9 cellular contexts compared by ENCODE assay signal in genomic region chr3:51799879-51800757, GRCh38. TPM values are rescaled to one million over a fixed set of nuclear protein-coding genes. Genes with fewer than 3 reads are reported as not detected.
A peak's percentile ranks its signal among the peaks of the same experiment; 100 is the strongest.
DNase-seq lines count a peak whose midpoint lies in the region; ATAC-seq and TF ChIP-seq lines count a peak whose summit lies in the region.
"Had no signal": no experiment of that assay in that cellular context is flagged by ENCODE, and none has a peak within 500 bp of the region (broad histone marks: within the 10 kb centered on the region; RNA-seq: fewer than 3 reads in every experiment).

No MANE protein-coding gene starts in this region.

- H3K36me3 Mint-ChIP-seq in activated T-helper 2 cell treated with anti-CD3 and anti-CD28 coated beads, Interferon-gamma antibody, Interleukin-2, Interleukin-4, amounts not matched to agents 10 μg/mL and 5 μg/mL and 100 μg/mL, durations not matched to agents 14 hours and 24 hours and 36 hours (ENCODE audit: low read depth), result no peaks in the 10 kb centered on the region

- H3K9me3 Mint-ChIP-seq in activated T-helper 2 cell treated with anti-CD3 and anti-CD28 coated beads, Interferon-gamma antibody, Interleukin-2, Interleukin-4, amounts not matched to agents 10 μg/mL and 5 μg/mL and 100 μg/mL, durations not matched to agents 14 hours and 24 hours and 36 hours, result no peaks in the 10 kb centered on the region

- intact Hi-C loops in activated T-helper 2 cell treated with anti-CD3 and anti-CD28 coated beads, Interferon-gamma antibody, Interleukin-2, Interleukin-4, amounts not matched to agents 10 μg/mL and 5 μg/mL and 100 μg/mL, durations not matched to agents 14 hours and 24 hours and 36 hours (cut with micrococcal nuclease), result loop anchor here (1.0 kb wide), 2 partner anchors 81 to 298 kb away; no protein-coding TSS in a partner anchor
- intact Hi-C loops in left ventricle myocardium superior (cut with micrococcal nuclease), result loop anchor here (5.0 kb wide), 1 partner anchor 298 kb away; the partner anchor contains the start of gene DCAF1

- H3K4me3 ChIP-seq in GM06990 (replicated peaks; ENCODE audit: low read depth, low read length), result no peak overlapping the region
- H3K4me3 ChIP-seq in skeletal muscle cell (ENCODE audit: low read depth, low read length), result no peak overlapping the region

- no peak overlapping the region for H3K27ac Mint-ChIP-seq in activated T-helper 2 cell treated with anti-CD3 and anti-CD28 coated beads, Interferon-gamma antibody, Interleukin-2, Interleukin-4, amounts not matched to agents 10 μg/mL and 5 μg/mL and 100 μg/mL, durations not matched to agents 14 hours and 24 hours and 36 hours

- ATAC-seq in left ventricle myocardium superior, result peak; percentile 42
- ATAC-seq in HG03520 (IDR thresholded peaks at IDR 0.05; ENCODE audit: unreplicated experiment), result no peak

- H3K27me3 ChIP-seq in GM06990 (replicated peaks; ENCODE audit: control insufficient read depth, insufficient read depth, low read length), result no peaks in the 10 kb centered on the region; the same call in 1 of the 2 replicates

- peak; percentile 71 for TF ChIP-seq CTCF in GM06990 (IDR thresholded peaks at IDR 0.05; ENCODE audit: insufficient read depth, low read length, poor library complexity, severe bottlenecking)

- H3K4me3 Mint-ChIP-seq in activated T-helper 2 cell treated with anti-CD3 and anti-CD28 coated beads, Interferon-gamma antibody, Interleukin-2, Interleukin-4, amounts not matched to agents 10 μg/mL and 5 μg/mL and 100 μg/mL, durations not matched to agents 14 hours and 24 hours and 36 hours (ENCODE audit: low read depth), result no peak overlapping the region

- H3K36me3 ChIP-seq in GM06990 (ENCODE audit: control insufficient read depth, insufficient read depth, low read length), result no peaks in the 10 kb centered on the region

- peaks cover 25% of the 10 kb centered on the region for H3K27me3 Mint-ChIP-seq in activated T-helper 2 cell treated with anti-CD3 and anti-CD28 coated beads, Interferon-gamma antibody, Interleukin-2, Interleukin-4, amounts not matched to agents 10 μg/mL and 5 μg/mL and 100 μg/mL, durations not matched to agents 14 hours and 24 hours and 36 hours (ENCODE audit: low read depth)

- DNase-seq in AG20443 (ENCODE audit: low spot score) (peak; percentile 67), GM06990 (ENCODE audit: extremely low read depth, insufficient read length) (no peak), NCI-H2171 treated with DMSO at 0.1 percent for 48 hours (lab: John Stamatoyannopoulos, UW) (peak; percentile 57), left ventricle myocardium superior (no peak), skeletal muscle cell (ENCODE audit: low read depth) (peak; percentile 49), COR-L47 (lab: John Stamatoyannopoulos, UW) (no peak)
- DNase-seq in activated T-helper 2 cell treated with anti-CD3 and anti-CD28 coated beads, Interferon-gamma antibody, Interleukin-2, Interleukin-4, amounts not matched to agents 10 μg/mL and 5 μg/mL and 100 μg/mL, durations not matched to agents 14 hours and 24 hours and 36 hours (ENCODE audit: low spot score), result peak; percentile 8

- peaks cover 31% of the 10 kb centered on the region for H3K4me1 Mint-ChIP-seq in activated T-helper 2 cell treated with anti-CD3 and anti-CD28 coated beads, Interferon-gamma antibody, Interleukin-2, Interleukin-4, amounts not matched to agents 10 μg/mL and 5 μg/mL and 100 μg/mL, durations not matched to agents 14 hours and 24 hours and 36 hours (ENCODE audit: low read depth)

RNA-seq across cellular contexts. Expression of gene IQCF6, which starts 21.1 kb away (rescaled TPM):
- total RNA-seq in activated T-helper 2 cell treated with anti-CD3 and anti-CD28 coated beads, Interferon-gamma antibody, Interleukin-2, Interleukin-4, amounts not matched to agents 10 μg/mL and 5 μg/mL and 100 μg/mL, durations not matched to agents 14 hours and 24 hours and 36 hours, result not detected in 2 replicates
- not detected for total RNA-seq in left ventricle myocardium superior
- total RNA-seq: T-helper 1 cell treated with Interleukin-12 subunit alpha and Interleukin-12 subunit beta and Interleukin-4 antibody, amounts not matched to agents 30 ng/mL and 1 ng/mL, for 36 hours had no signal

Comparison
In these comparisons a context has a peak if more than half of its experiments do, and no peak if none do; other contexts are left out.
1. DNase-seq: peak in AG20443 (single experiment), NCI-H2171 treated with DMSO at 0.1 percent for 48 hours (single experiment), activated T-helper 2 cell treated with anti-CD3 and anti-CD28 coated beads, Interferon-gamma antibody, Interleukin-2, Interleukin-4, amounts not matched to agents 10 μg/mL and 5 μg/mL and 100 μg/mL, durations not matched to agents 14 hours and 24 hours and 36 hours (single experiment) and skeletal muscle cell (single experiment); none in GM06990 (single experiment), left ventricle myocardium superior (single experiment) and COR-L47 (single experiment).